Comparison of ENCODE assay signal across 8 cellular contexts in the genomic region with DNA sequence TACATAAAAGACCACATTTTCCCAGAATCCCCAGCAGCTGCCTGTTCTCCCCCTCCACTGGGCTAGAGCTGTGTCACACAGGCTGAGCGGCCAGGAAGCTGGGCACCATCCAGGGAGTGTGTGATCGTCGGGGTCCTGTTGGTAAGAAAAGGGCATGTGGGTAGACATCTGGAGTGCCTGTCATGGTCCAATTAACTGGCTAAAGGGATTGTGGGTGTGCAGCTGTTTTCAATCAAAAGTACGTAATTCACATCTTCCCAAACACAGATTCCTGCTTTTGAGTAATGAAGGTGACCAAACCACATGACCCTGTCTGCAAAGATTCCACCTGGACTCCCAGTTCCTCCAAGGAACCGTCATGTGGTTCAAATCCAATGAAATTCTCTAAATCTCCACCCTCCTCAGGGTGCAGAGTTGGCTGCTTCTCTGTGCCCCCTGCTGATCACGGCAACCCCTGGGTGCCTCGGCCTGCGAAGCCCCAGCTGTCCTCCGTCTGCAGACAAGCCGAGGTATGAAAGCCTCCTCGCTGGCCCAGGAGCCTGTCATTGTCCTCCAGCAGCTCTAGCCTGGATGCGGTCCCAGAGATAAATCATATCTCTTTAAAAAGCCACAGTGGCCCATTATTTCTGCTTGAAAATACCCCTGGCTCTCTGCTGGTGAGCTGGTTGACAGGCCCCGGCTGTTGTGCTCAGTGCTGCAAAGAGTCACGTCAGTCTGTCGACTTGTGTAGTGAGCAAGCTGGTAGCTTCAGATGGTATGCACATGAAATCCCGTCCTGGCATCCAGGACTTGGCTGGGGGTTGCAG.
A peak's percentile ranks its signal among the peaks of the same experiment; 100 is the strongest.
DNase-seq lines count a peak whose midpoint lies in the region; ATAC-seq, FAIRE-seq and TF ChIP-seq lines count a peak whose summit lies in the region.
"Not testable (repeated sequence)": the region's sequence is repeated elsewhere in the genome, so short reads cannot be mapped to it uniquely, and the experiment has no call there.

No MANE protein-coding gene starts in this region.

- not testable (repeated sequence) for H3K36me3 ChIP-seq in MG63; OCI-LY7 (ENCODE audit: insufficient read depth, low read length); HepG2 (replicated peaks in 1 of 2; ENCODE audit: control insufficient read depth in 1 of 2, insufficient read depth in 2 of 2, low read length in 2 of 2)

- H2AFZ ChIP-seq in OCI-LY7 (ENCODE audit: low read length): peak overlapping the region; percentile 73
- not testable (repeated sequence) for H2AFZ ChIP-seq in HepG2 (ENCODE audit: low read length)

- not testable (repeated sequence) for TF ChIP-seq CTCF in OCI-LY7 (conservative IDR thresholded peaks at IDR 0.05; ENCODE audit: low read length); fibroblast of the aortic adventitia (IDR thresholded peaks at IDR 0.05; ENCODE audit: insufficient read depth, low read length); HepG2 (CRISPR knock-in tag; IDR thresholded peaks at IDR 0.05)

- H3K4me3 ChIP-seq in MG63; OCI-LY7 (ENCODE audit: low read depth, low read length, poor library complexity, severe bottlenecking); fibroblast of the aortic adventitia (ENCODE audit: low read depth, low read length); HepG2 (replicated peaks in 1 of 3; ENCODE audit: insufficient read depth in 1 of 3, low read depth in 2 of 3, low read length in 3 of 3): not testable (repeated sequence)

- intact Hi-C loops in OCI-LY7 (cut with micrococcal nuclease; ENCODE audit: unreplicated experiment); HepG2 (cut with micrococcal nuclease; ENCODE audit: unreplicated experiment); sciatic nerve (cut with DNase I): not testable (repeated sequence)

- not testable (repeated sequence) for ATAC-seq in HepG2
- ATAC-seq in sciatic nerve: peak; percentile 26

- H3K27me3 ChIP-seq in MG63: not testable (repeated sequence)
- H3K27me3 ChIP-seq in HepG2 (ENCODE audit: control insufficient read depth in 1 of 2, insufficient read depth in 2 of 2, low read length in 2 of 2): peaks cover 5 to 54% of the 10 kb centered on the region in 2 experiments; a peak in 3 of 5 replicates

- not testable (repeated sequence) for TF ChIP-seq RAD21 in HepG2 (CRISPR knock-in tag; IDR thresholded peaks at IDR 0.05)

- TF ChIP-seq POLR2A in HepG2 (IDR thresholded peaks at IDR 0.05; ENCODE audit: insufficient read depth in 1 of 2, low read depth in 2 of 2, low read length in 2 of 2): not testable (repeated sequence)

- H3K27ac ChIP-seq in OCI-LY7 (ENCODE audit: low read depth, low read length, poor library complexity, severe bottlenecking); HepG2 (ENCODE audit: extremely low read length, insufficient read depth, low read length): not testable (repeated sequence)

- POLR2A ChIA-PET in OCI-LY7 (lab: Charles Lee): not testable (repeated sequence)
- POLR2A ChIA-PET in HepG2 (lab: Yijun Ruan, JAX): interaction anchor here (1.0 kb wide), 1 partner anchor 15 kb away, joined by 3 read pairs; no protein-coding TSS in a partner anchor

- TF ChIP-seq EP300 in HepG2 (IDR thresholded peaks at IDR 0.05; ENCODE audit: low read depth in 2 of 2, low read length in 2 of 2); HepG2 (CRISPR knock-in tag; IDR thresholded peaks at IDR 0.05; ENCODE audit: borderline replicate concordance): not testable (repeated sequence)

- peak; percentile 37 for DNase-seq in AG08395 (ENCODE audit: low spot score)
- peak; percentile 21 for DNase-seq in Daoy (ENCODE audit: low read depth)
- peak; percentile 81 for DNase-seq in MG63
- DNase-seq in OCI-LY7 (ENCODE audit: low spot score): peak; percentile 20
- DNase-seq in astrocyte of the hippocampus (ENCODE audit: low read depth, low spot score): peak; percentile 56
- DNase-seq in fibroblast of the aortic adventitia (ENCODE audit: low read depth): peak; percentile 36
- DNase-seq in HepG2 (ENCODE audit: low spot score); sciatic nerve (ENCODE audit: low spot score): not testable (repeated sequence)

- H4K20me1 ChIP-seq in OCI-LY7 (ENCODE audit: insufficient read depth, low read length); HepG2 (ENCODE audit: insufficient read depth, low read length): not testable (repeated sequence)

- H3K9ac ChIP-seq in HepG2 (ENCODE audit: insufficient read depth, low read depth, low read length): not testable (repeated sequence)

- in situ Hi-C loops in HepG2 (cut with HindIII; ENCODE audit: extremely low pct_ligation_motif_present, low pct_unique_long_range_greater_than_20kb): not testable (repeated sequence)

- H3K4me2 ChIP-seq in OCI-LY7 (ENCODE audit: low read length): peak overlapping the region; percentile 24; the same call in 1 of the 2 replicates
- not testable (repeated sequence) for H3K4me2 ChIP-seq in HepG2 (ENCODE audit: low read depth, low read length)

- CTCF ChIA-PET in OCI-LY7 (lab: Charles Lee; ENCODE audit: unreplicated experiment); HepG2 (lab: Yijun Ruan, JAX; ENCODE audit: low intra/inter-chr PET ratio, low total read pairs): not testable (repeated sequence)

- not testable (repeated sequence) for H3K79me2 ChIP-seq in OCI-LY7 (ENCODE audit: insufficient read depth, low read depth, low read length); HepG2 (ENCODE audit: insufficient read depth, low read length)

- whole genome bisulfite sequencing in HepG2 (ENCODE audit: low lambda C conversion rate): 62% methylated on average over 16 of the region's 16 CpGs

- H3K9me2 ChIP-seq in OCI-LY7 (ENCODE audit: insufficient read depth, low read length): not testable (repeated sequence)

- BruUV-seq in OCI-LY7 (replicated peaks; lab: Mats Ljungman, UMichigan); HepG2 (replicated peaks; lab: Mats Ljungman, UMichigan): not testable (repeated sequence)

- FAIRE-seq in HepG2 (lab: Jason Lieb, UNC): peak; percentile 34

- not testable (repeated sequence) for H3K9me3 ChIP-seq in MG63; OCI-LY7 (ENCODE audit: low read length); HepG2 (ENCODE audit: low read length)

- H3K4me1 ChIP-seq in OCI-LY7 (ENCODE audit: insufficient read depth, low read length, poor library complexity, severe bottlenecking): peaks cover 16% of the 10 kb centered on the region
- H3K4me1 ChIP-seq in HepG2 (ENCODE audit: insufficient read depth, low read length): peaks cover 36% of the 10 kb centered on the region
